Comparison of ENCODE assay signal across 8 cellular contexts in genomic region chr17:4420692-4421131, GRCh38. TPM values are rescaled to one million over a fixed set of nuclear protein-coding genes. Genes with fewer than 3 reads are reported as not detected.
A peak's percentile ranks its signal among the peaks of the same experiment; 100 is the strongest.
DNase-seq lines count a peak whose midpoint lies in the region; ATAC-seq and TF ChIP-seq lines count a peak whose summit lies in the region.

No MANE protein-coding gene starts in this region.

- DNase-seq in AG09319 (ENCODE audit: extremely low read depth, low read depth) (peak; percentile 23), GM19240 (ENCODE audit: insufficient read length, low spot score) (peak; percentile 56), NCI-H226 (peak; percentile 38), cerebellum (ENCODE audit: low spot score) (peak; percentile 81), kidney tubule cell (ENCODE audit: low spot score) (peak; percentile 86)
- peak; percentile 36 for DNase-seq in stimulated activated CD4-positive, alpha-beta T cell treated with anti-CD3 and anti-CD28 coated beads, Interleukin-4, amount 100 ng/mL, for 1 hour

- ATAC-seq in activated CD4-positive, CD25-positive, alpha-beta regulatory T cell treated with anti-CD3 and anti-CD28 coated beads, Interleukin-2, amount 50 U/mL, for 24 hours = peak; percentile 90 to 94
- ATAC-seq in GM18502 (IDR thresholded peaks at IDR 0.05; ENCODE audit: poor library complexity, unreplicated experiment) = no peak

- TF ChIP-seq CTCF in AG09319 (IDR thresholded peaks at IDR 0.05; ENCODE audit: low read depth, low read length) = peak; percentile 83

RNA-seq across cellular contexts. Expression of gene SPNS3, which starts 13.0 kb away (rescaled TPM):
- total RNA-seq in cerebellum = 1.00 TPM

RNA-seq across cellular contexts. Expression of gene UBE2G1, which starts 54.2 kb away (rescaled TPM):
- total RNA-seq in cerebellum = 52.4 TPM

Comparison
In these comparisons a context has a peak if more than half of its experiments do, and no peak if none do; other contexts are left out.
1. DNase-seq: peak in every context shown above with its lines; median percentile 86 in kidney tubule cell; 81 in cerebellum; 56 in GM19240; 38 in NCI-H226; 36 in stimulated activated CD4-positive, alpha-beta T cell treated with anti-CD3 and anti-CD28 coated beads, Interleukin-4, amount 100 ng/mL, for 1 hour; 23 in AG09319.